ENCODE assay signal across 8 cellular contexts in the genomic region with DNA sequence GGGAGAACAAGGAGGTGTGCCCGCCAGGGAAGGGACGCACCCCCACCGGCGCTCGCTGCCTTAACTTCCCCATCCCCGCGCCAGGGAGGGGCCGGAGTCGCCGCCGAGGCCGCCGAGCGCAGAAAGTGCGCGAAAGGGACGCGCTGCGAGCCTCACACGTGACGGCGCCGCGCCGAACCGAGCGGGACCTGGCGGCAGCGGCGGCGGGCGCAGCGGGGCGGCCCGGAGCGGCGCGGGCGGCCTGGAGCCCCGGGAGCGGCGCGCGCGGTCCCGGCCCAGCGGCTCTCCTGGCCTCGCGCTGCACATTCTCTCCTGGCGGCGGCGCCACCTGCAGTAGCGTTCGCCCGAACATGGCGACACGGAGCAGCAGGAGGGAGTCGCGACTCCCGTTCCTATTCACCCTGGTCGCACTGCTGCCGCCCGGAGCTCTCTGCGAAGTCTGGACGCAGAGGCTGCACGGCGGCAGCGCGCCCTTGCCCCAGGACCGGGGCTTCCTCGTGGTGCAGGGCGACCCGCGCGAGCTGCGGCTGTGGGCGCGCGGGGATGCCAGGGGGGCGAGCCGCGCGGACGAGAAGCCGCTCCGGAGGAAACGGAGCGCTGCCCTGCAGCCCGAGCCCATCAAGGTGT. TPM values are rescaled to one million over a fixed set of nuclear protein-coding genes. Genes with fewer than 3 reads are reported as not detected.
DNase-seq lines count a peak whose midpoint lies in the region; ATAC-seq and TF ChIP-seq lines count a peak whose summit lies in the region.

A gene with protein sequence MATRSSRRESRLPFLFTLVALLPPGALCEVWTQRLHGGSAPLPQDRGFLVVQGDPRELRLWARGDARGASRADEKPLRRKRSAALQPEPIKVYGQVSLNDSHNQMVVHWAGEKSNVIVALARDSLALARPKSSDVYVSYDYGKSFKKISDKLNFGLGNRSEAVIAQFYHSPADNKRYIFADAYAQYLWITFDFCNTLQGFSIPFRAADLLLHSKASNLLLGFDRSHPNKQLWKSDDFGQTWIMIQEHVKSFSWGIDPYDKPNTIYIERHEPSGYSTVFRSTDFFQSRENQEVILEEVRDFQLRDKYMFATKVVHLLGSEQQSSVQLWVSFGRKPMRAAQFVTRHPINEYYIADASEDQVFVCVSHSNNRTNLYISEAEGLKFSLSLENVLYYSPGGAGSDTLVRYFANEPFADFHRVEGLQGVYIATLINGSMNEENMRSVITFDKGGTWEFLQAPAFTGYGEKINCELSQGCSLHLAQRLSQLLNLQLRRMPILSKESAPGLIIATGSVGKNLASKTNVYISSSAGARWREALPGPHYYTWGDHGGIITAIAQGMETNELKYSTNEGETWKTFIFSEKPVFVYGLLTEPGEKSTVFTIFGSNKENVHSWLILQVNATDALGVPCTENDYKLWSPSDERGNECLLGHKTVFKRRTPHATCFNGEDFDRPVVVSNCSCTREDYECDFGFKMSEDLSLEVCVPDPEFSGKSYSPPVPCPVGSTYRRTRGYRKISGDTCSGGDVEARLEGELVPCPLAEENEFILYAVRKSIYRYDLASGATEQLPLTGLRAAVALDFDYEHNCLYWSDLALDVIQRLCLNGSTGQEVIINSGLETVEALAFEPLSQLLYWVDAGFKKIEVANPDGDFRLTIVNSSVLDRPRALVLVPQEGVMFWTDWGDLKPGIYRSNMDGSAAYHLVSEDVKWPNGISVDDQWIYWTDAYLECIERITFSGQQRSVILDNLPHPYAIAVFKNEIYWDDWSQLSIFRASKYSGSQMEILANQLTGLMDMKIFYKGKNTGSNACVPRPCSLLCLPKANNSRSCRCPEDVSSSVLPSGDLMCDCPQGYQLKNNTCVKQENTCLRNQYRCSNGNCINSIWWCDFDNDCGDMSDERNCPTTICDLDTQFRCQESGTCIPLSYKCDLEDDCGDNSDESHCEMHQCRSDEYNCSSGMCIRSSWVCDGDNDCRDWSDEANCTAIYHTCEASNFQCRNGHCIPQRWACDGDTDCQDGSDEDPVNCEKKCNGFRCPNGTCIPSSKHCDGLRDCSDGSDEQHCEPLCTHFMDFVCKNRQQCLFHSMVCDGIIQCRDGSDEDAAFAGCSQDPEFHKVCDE (N-terminal part only) (plus strand): TSS at position 333 of the 627 bp plus-strand sequence. CDS start 18 bp downstream, at position 351.

- no peaks in the 10 kb centered on the region for H3K36me3 Mint-ChIP-seq in endodermal cell (ENCODE audit: low read depth)
- H3K36me3 Mint-ChIP-seq in mesothelial cell of epicardium = no peaks in the 10 kb centered on the region

- H3K4me3 ChIP-seq in endodermal cell (ENCODE audit: low read length) = peak within 1 kb of the TSS; percentile 97

- peak within 1 kb of the TSS; percentile 61 for H3K9ac ChIP-seq in endodermal cell (ENCODE audit: extremely low read depth, low read length, poor library complexity, severe bottlenecking)

- H3K9me3 Mint-ChIP-seq in endodermal cell (no peaks in the 10 kb centered on the region), mesothelial cell of epicardium (no peaks in the 10 kb centered on the region)

- no peaks in the 10 kb centered on the region for H3K9me3 ChIP-seq in endodermal cell (ENCODE audit: control insufficient read depth, low read length)

- no peaks in the 10 kb centered on the region for H3K36me3 ChIP-seq in endodermal cell (ENCODE audit: control insufficient read depth, insufficient read depth, low read length)

- peaks cover 66% of the 10 kb centered on the region for H3K4me1 Mint-ChIP-seq in endodermal cell
- H3K4me1 Mint-ChIP-seq in mesothelial cell of epicardium = peaks cover 28% of the 10 kb centered on the region

- ATAC-seq in HG02970 (IDR thresholded peaks at IDR 0.05; ENCODE audit: low FRiP score, unreplicated experiment) = peak; percentile 39

- WGBS in endodermal cell (ENCODE audit: insufficient coverage in 1 of 2, insufficient read length in 1 of 2), 2 experiments = 0% methylated on average over 33 to 89 of the region's 89 CpGs

- DNase-seq in SKM-1 treated with dmso at 0.1 percent for 144 hours (lab: John Stamatoyannopoulos, UW; ENCODE audit: unreplicated experiment) (peak; percentile 3), SKM-1 (lab: John Stamatoyannopoulos, UW; ENCODE audit: unreplicated experiment) (no peak), NCI-H2196 (lab: John Stamatoyannopoulos, UW; ENCODE audit: unreplicated experiment) (peak; percentile 78), endodermal cell (peak; percentile 95), mesothelial cell of epicardium (ENCODE audit: low spot score in 2 of 2, unreplicated experiment in 2 of 2) (peak; percentile 62 to 84)
- DNase-seq in activated CD8-positive, alpha-beta memory T cell treated with anti-CD3 and anti-CD28 coated beads, Interleukin-2, amount 50 U/mL, for 4 hours = peak; percentile 76
- DNase-seq in stimulated activated CD8-positive, alpha-beta memory T cell treated with anti-CD3 and anti-CD28 coated beads, Interleukin-4, amount 100 ng/mL, for 24 hours (ENCODE audit: low read depth) = peak; percentile 64

- H3K27me3 ChIP-seq in endodermal cell (ENCODE audit: control insufficient read depth, insufficient read depth, low read length, poor library complexity, severe bottlenecking) = peaks cover 5% of the 10 kb centered on the region

- H3K27ac Mint-ChIP-seq in endodermal cell (peak within 1 kb of the TSS; percentile 80), mesothelial cell of epicardium (peak within 1 kb of the TSS; percentile 84)

- H3K27me3 Mint-ChIP-seq in endodermal cell (ENCODE audit: insufficient read depth) = peaks cover 10% of the 10 kb centered on the region
- peaks cover 5% of the 10 kb centered on the region for H3K27me3 Mint-ChIP-seq in mesothelial cell of epicardium (ENCODE audit: low read depth)

- H3K27ac ChIP-seq in endodermal cell (ENCODE audit: low read depth, low read length) = no peak within 1 kb of the TSS

- H3K4me1 ChIP-seq in endodermal cell (ENCODE audit: control insufficient read depth, insufficient read depth, low read length) = peaks cover 12% of the 10 kb centered on the region

- peak within 1 kb of the TSS; percentile 86 for H3K4me3 Mint-ChIP-seq in endodermal cell
- H3K4me3 Mint-ChIP-seq in mesothelial cell of epicardium = peak within 1 kb of the TSS; percentile 96

- TF ChIP-seq CTCF in endodermal cell (conservative IDR thresholded peaks at IDR 0.05) (peak; percentile 78), mesothelial cell of epicardium (IDR thresholded peaks at IDR 0.05; ENCODE audit: unreplicated experiment) (peak; percentile 58)

RNA-seq across cellular contexts. Expression of the gene that starts here (rescaled TPM):
- total RNA-seq in endodermal cell (10 to 100 TPM; 56.4 to 57.5 TPM), mesothelial cell of epicardium (28.0 to 32.8 TPM (median 29.8 TPM) in 3 replicates)
- polyA plus RNA-seq in endodermal cell (2013, experiment 1 of 2) = 14.7 TPM
- polyA plus RNA-seq in endodermal cell (2013, experiment 2 of 2) = 15.0 TPM
